In genomic region chr6:26194329-26194701, GRCh38 we compare ENCODE assay signal across 9 cellular contexts.
DNase-seq lines count a peak whose midpoint lies in the region; ATAC-seq, FAIRE-seq and TF ChIP-seq lines count a peak whose summit lies in the region.
"Had no signal": no experiment of that assay in that cellular context is flagged by ENCODE, and none has a peak within 500 bp of the region (broad histone marks: within the 10 kb centered on the region; RNA-seq: fewer than 3 reads in every experiment).

No MANE protein-coding gene starts in this region.

- no peak for ATAC-seq in GM19455 (IDR thresholded peaks at IDR 0.05; ENCODE audit: unreplicated experiment)

- TF ChIP-seq POLR2A in H1 (IDR thresholded peaks at IDR 0.05; ENCODE audit: control extremely low read depth in 1 of 2, low read depth in 2 of 2, low read length in 2 of 2), result peak; percentile 43 to 49; a peak in 1 of 3 replicates
- no peak for TF ChIP-seq POLR2A in prostate gland (IDR thresholded peaks at IDR 0.05)

- POLR2A ChIA-PET in H1 (lab: Charles Lee; ENCODE audit: partially characterized antibody), result interaction anchor here (1.0 to 40.4 kb wide), 14 partner anchors 4 to 1675 kb away, joined by 3 to 2731 read pairs (median 414); a partner anchor contains a TSS

- peak overlapping the region; percentile 99 for H3K27ac ChIP-seq in OCI-LY1 (ENCODE audit: low read depth, low read length, poor library complexity, severe bottlenecking)
- H3K27ac ChIP-seq in H1 (ENCODE audit: low read depth, low read length), result no peak overlapping the region
- H3K27ac ChIP-seq in prostate gland, result peak overlapping the region; percentile 87 to 91
- peak overlapping the region in 20 of 59 donors; percentile 9 to 93 (median 84) for H3K27ac ChIP-seq in dorsolateral prefrontal cortex

- H2BK15ac ChIP-seq in H1 (ENCODE audit: low read length), result no peak overlapping the region

- TF ChIP-seq RAD21 in H1 (IDR thresholded peaks at IDR 0.05 in 1 of 2, conservative IDR thresholded peaks at IDR 0.05 in 1 of 2; ENCODE audit: low read depth in 2 of 2, low read length in 2 of 2), result no peak

- H3K79me2 ChIP-seq in OCI-LY1 (ENCODE audit: insufficient read depth, low read length) (no peaks in the 10 kb centered on the region; the same call in 1 of the 2 replicates), H1 (ENCODE audit: control insufficient read depth in 1 of 2, insufficient read depth in 2 of 2, low read length in 2 of 2) (peaks cover 0 to 29% of the 10 kb centered on the region in 2 experiments; a peak in 2 of 4 replicates)

- no peaks in the 10 kb centered on the region for H3K9me3 ChIP-seq in OCI-LY1 (ENCODE audit: low read length)
- H3K9me3 ChIP-seq in H1 (ENCODE audit: insufficient read depth in 2 of 2, low read depth in 1 of 2, low read length in 1 of 2), result no peaks in the 10 kb centered on the region
- H3K9me3 ChIP-seq in prostate gland, result no peaks in the 10 kb centered on the region

- H3K79me1 ChIP-seq in H1 (ENCODE audit: low read depth, low read length), result no peaks in the 10 kb centered on the region

- no peak overlapping the region for H3K18ac ChIP-seq in H1 (ENCODE audit: extremely low read depth, low read length)

- no peak overlapping the region for H2BK20ac ChIP-seq in H1 (ENCODE audit: low read length)

- no peaks in the 10 kb centered on the region for H4K20me1 ChIP-seq in OCI-LY1 (ENCODE audit: insufficient read depth, low read length)
- H4K20me1 ChIP-seq in H1 (replicated peaks in 1 of 2; ENCODE audit: control insufficient read depth in 1 of 2, insufficient read depth in 2 of 2, low read length in 2 of 2), result peaks cover 2 to 3% of the 10 kb centered on the region in 2 experiments

- H3K36me3 ChIP-seq in OCI-LY1 (ENCODE audit: insufficient read depth, low read length) (peaks cover 8% of the 10 kb centered on the region; the same call in 1 of the 2 replicates), H1 (ENCODE audit: control insufficient read depth in 2 of 4, insufficient read depth in 4 of 4, low read length in 3 of 4) (no peaks in the 10 kb centered on the region; a peak in 1 of 8 replicates), prostate gland (no peaks in the 10 kb centered on the region)

- no peak overlapping the region for H4K91ac ChIP-seq in H1 (replicated peaks; ENCODE audit: insufficient read length, low read length)

- no peak overlapping the region for H3K23ac ChIP-seq in H1 (ENCODE audit: insufficient read length)

- 90% methylated on average over 3 of the region's 3 CpGs; no CpG with 5 or more reads in 1 of the 2 experiments for WGBS in H1 (ENCODE audit: extremely low coverage in 1 of 2, insufficient coverage in 1 of 2, insufficient read length in 1 of 2, insufficient replicate concordance in 2 of 2, low coverage in 1 of 2, low lambda C conversion rate in 2 of 2, missing lambda C conversion rate in 1 of 2), 2 experiments
- 64% methylated on average over 3 of the region's 3 CpGs for WGBS in prostate gland

- H3K27me3 ChIP-seq in OCI-LY1 (ENCODE audit: insufficient read depth, low read length) (no peaks in the 10 kb centered on the region), H1 (replicated peaks in 1 of 4; ENCODE audit: control insufficient read depth in 3 of 4, extremely low read depth in 1 of 4, insufficient read depth in 3 of 4, low read length in 3 of 4) (no peaks in the 10 kb centered on the region), prostate gland (replicated peaks; ENCODE audit: insufficient read depth) (no peaks in the 10 kb centered on the region), dorsolateral prefrontal cortex (peaks cover 0 to 12% (median 0%) of the 10 kb centered on the region in 45 donors)

- peak overlapping the region; percentile 98 for H3K9ac ChIP-seq in OCI-LY1 (ENCODE audit: low read length)
- H3K9ac ChIP-seq in H1 (replicated peaks in 1 of 4; ENCODE audit: extremely low read depth in 1 of 4, low read depth in 3 of 4, low read length in 3 of 4), result no peak overlapping the region

- no peak for TF ChIP-seq CTCF in GM12864 (IDR thresholded peaks at IDR 0.05; ENCODE audit: low read depth, low read length, missing control alignments)
- no peak for TF ChIP-seq CTCF in OCI-LY1 (IDR thresholded peaks at IDR 0.05; ENCODE audit: low read length)
- no peak for TF ChIP-seq CTCF in H1 (IDR thresholded peaks at IDR 0.05; ENCODE audit: control extremely low read depth in 1 of 3, insufficient read depth in 1 of 3, low read depth in 1 of 3, low read length in 3 of 3)
- no peak for TF ChIP-seq CTCF in prostate gland (IDR thresholded peaks at IDR 0.05)
- no peak for TF ChIP-seq CTCF in dorsolateral prefrontal cortex (IDR thresholded peaks at IDR 0.05 in 54 of 56, conservative IDR thresholded peaks at IDR 0.05 in 2 of 56; ENCODE audit: low read depth in 1 of 56, partially characterized antibody in 56 of 56)

- no peak overlapping the region for H2AK5ac ChIP-seq in H1 (ENCODE audit: low read depth, low read length)

- H3K56ac ChIP-seq in H1 (replicated peaks; ENCODE audit: insufficient read length, low read depth, low read length), result no peak overlapping the region

- CTCF ChIA-PET in H1 (lab: Charles Lee; ENCODE audit: partially characterized antibody), result interaction anchor here (6.4 kb wide), 1 partner anchor 11 kb away, joined by 19 read pairs; a partner anchor contains a TSS

- peak overlapping the region; percentile 50 for H4K5ac ChIP-seq in H1 (ENCODE audit: insufficient read length, low read depth, low read length)

- H3K4me2 ChIP-seq in OCI-LY1 (ENCODE audit: low read length), result peak overlapping the region; percentile 95
- peak overlapping the region in 1 of 2 experiments; percentile 85; a peak in 1 of 4 replicates for H3K4me2 ChIP-seq in H1 (ENCODE audit: insufficient read depth in 1 of 2, low read depth in 2 of 2, low read length in 2 of 2)

- H2BK120ac ChIP-seq in H1 (replicated peaks; ENCODE audit: low read depth, low read length), result no peak overlapping the region

- no peak overlapping the region for H2BK5ac ChIP-seq in H1 (ENCODE audit: low read depth, low read length)

- H3K4me3 ChIP-seq in GM12864 (ENCODE audit: low read depth, low read length) (peak overlapping the region; percentile 79; the same call in 1 of the 2 replicates), OCI-LY1 (ENCODE audit: low read depth, low read length, poor library complexity, severe bottlenecking) (peak overlapping the region; percentile 85), H1 (ENCODE audit: extremely low read depth in 1 of 4, insufficient read depth in 2 of 4, low read depth in 3 of 4, low read length in 4 of 4) (peak overlapping the region in 1 of 4 experiments; percentile 98; a peak in 1 of 8 replicates), prostate gland (no peak overlapping the region), dorsolateral prefrontal cortex (peak overlapping the region in 18 of 59 donors; percentile 69 to 80 (median 74))

- no peak overlapping the region for H3K14ac ChIP-seq in H1 (ENCODE audit: insufficient read length)

- H2BK12ac ChIP-seq in H1 (ENCODE audit: low read depth, low read length), result no peak overlapping the region

- no peak for TF ChIP-seq EP300 in H1 (IDR thresholded peaks at IDR 0.05; ENCODE audit: borderline replicate concordance in 1 of 2, low read depth in 2 of 2, low read length in 2 of 2)

- H3F3A ChIP-seq in OCI-LY1 (ENCODE audit: insufficient read depth, low read length), result peaks cover 14% of the 10 kb centered on the region

- H3K9me2 ChIP-seq in OCI-LY1 (ENCODE audit: low read depth, low read length), result no peaks in the 10 kb centered on the region

- H2AFZ ChIP-seq in OCI-LY1 (ENCODE audit: low read length), result no peak overlapping the region
- no peak overlapping the region for H2AFZ ChIP-seq in H1 (ENCODE audit: low read length)

- DNase-seq in GM12864 (ENCODE audit: low read depth), result no peak
- DNase-seq in H1 (ENCODE audit: low read depth in 1 of 2, low spot score in 2 of 2), result no peak
- no peak for DNase-seq in prostate gland (ENCODE audit: low spot score)
- no peak for DNase-seq in NCI-H1105 (lab: John Stamatoyannopoulos, UW)
- no peak for DNase-seq in dorsolateral prefrontal cortex
- no peak for DNase-seq in HTR-8/SVneo (ENCODE audit: insufficient read length, low spot score)
- DNase-seq: activated CD8-positive, alpha-beta memory T cell treated with anti-CD3 and anti-CD28 coated beads for 24 hours had no signal

- intact Hi-C loops in prostate gland (cut with DNase I) (no loop called here), dorsolateral prefrontal cortex (cut with DNase I) (loop anchor here in 1 of 2 donors (10.0 kb wide), 1 partner anchor 140 kb away; a partner anchor contains a TSS)

- H3K23me2 ChIP-seq in H1 (ENCODE audit: low read depth, low read length), result 0 out of 2 replicates have a peak, but pooled peaks cover 7% of the 10 kb centered on the region

- H3K4me1 ChIP-seq in OCI-LY1 (ENCODE audit: insufficient read depth, low read length, severe bottlenecking), result peaks cover 33% of the 10 kb centered on the region
- no peaks in the 10 kb centered on the region for H3K4me1 ChIP-seq in H1 (replicated peaks in 1 of 4; ENCODE audit: control insufficient read depth in 3 of 4, insufficient read depth in 4 of 4, low read length in 3 of 4)
- peaks cover 3% of the 10 kb centered on the region for H3K4me1 ChIP-seq in prostate gland (replicated peaks)

- FAIRE-seq in H1 (lab: Jason Lieb, UNC), result no peak
- no peak for FAIRE-seq in HTR-8/SVneo (lab: Jason Lieb, UNC)

- H3K4ac ChIP-seq in H1 (replicated peaks; ENCODE audit: insufficient read length, low read depth, low read length), result no peak overlapping the region

- H4K8ac ChIP-seq in H1 (ENCODE audit: extremely low read depth, insufficient read depth, low read length), result no peak overlapping the region

TF ChIP-seq in H1, 55 proteins besides CTCF, POLR2A, EP300 and RAD21:
- TF ChIP-seq CTBP2 (IDR thresholded peaks at IDR 0.05; ENCODE audit: borderline replicate concordance, insufficient read depth, insufficient read length, low read length) (no peak), SIRT6 (IDR thresholded peaks at IDR 0.05; ENCODE audit: low read length) (no peak), BCL11A (IDR thresholded peaks at IDR 0.05; ENCODE audit: low read depth in 2 of 2, low read length in 2 of 2) (no peak), USF2 (IDR thresholded peaks at IDR 0.05; ENCODE audit: low read length) (no peak)

Comparison
In these comparisons a context has a peak if more than half of its experiments do, and no peak if none do; other contexts are left out.
1. H3K4me3 ChIP-seq: peak in GM12864 (single experiment) and OCI-LY1 (single experiment); none in prostate gland (0 of 2).